Comparison of ENCODE assay signal across 9 cellular contexts in genomic region chr17:42743595-42744282, GRCh38. TPM values are rescaled to one million over a fixed set of nuclear protein-coding genes. Genes with fewer than 3 reads are reported as not detected.
DNase-seq lines count a peak whose midpoint lies in the region; ATAC-seq, FAIRE-seq and TF ChIP-seq lines count a peak whose summit lies in the region.
"Had no signal": no experiment of that assay in that cellular context is flagged by ENCODE, and none has a peak within 500 bp of the region (broad histone marks: within the 10 kb centered on the region; RNA-seq: fewer than 3 reads in every experiment).

No MANE protein-coding gene starts in this region.

- no peak for ATAC-seq in GM21717 (IDR thresholded peaks at IDR 0.05; ENCODE audit: unreplicated experiment)

- H3K27ac ChIP-seq in SJCRH30 = peak overlapping the region; percentile 55; the same call in 1 of the 2 replicates
- peak overlapping the region; percentile 82 to 97 (median 92) for H3K27ac ChIP-seq in esophagus muscularis mucosa (replicated peaks in 1 of 4)
- peak overlapping the region; percentile 92 for H3K27ac ChIP-seq in rectal smooth muscle tissue (ENCODE audit: low read depth, low read length)

- H3K4me1 ChIP-seq in SJCRH30 (peaks cover 4% of the 10 kb centered on the region; the same call in 1 of the 2 replicates), esophagus muscularis mucosa (peaks cover 31 to 49% (median 42%) of the 10 kb centered on the region in 4 donors), rectal smooth muscle tissue (ENCODE audit: control insufficient read depth, insufficient read depth, low read length) (peaks cover 6% of the 10 kb centered on the region)

- peak in 1 of 3 experiments; percentile 25 for TF ChIP-seq CTCF in esophagus muscularis mucosa (IDR thresholded peaks at IDR 0.05)

- no peak for TF ChIP-seq EP300 in esophagus muscularis mucosa (IDR thresholded peaks at IDR 0.05)

- H3K9ac ChIP-seq in rectal smooth muscle tissue (ENCODE audit: low read length) = no peak overlapping the region

- no peak for TF ChIP-seq POLR2A in esophagus muscularis mucosa (IDR thresholded peaks at IDR 0.05; ENCODE audit: low read depth)
- TF ChIP-seq POLR2A in H54 (IDR thresholded peaks at IDR 0.05; ENCODE audit: low read depth, low read length) = no peak

- FAIRE-seq in H54 (lab: Jason Lieb, UNC) = no peak
- FAIRE-seq: A204.1 had no signal

- H3K36me3 ChIP-seq in SJCRH30 (no peaks in the 10 kb centered on the region), esophagus muscularis mucosa (peaks cover 0 to 11% (median 0%) of the 10 kb centered on the region in 4 donors), rectal smooth muscle tissue (ENCODE audit: control insufficient read depth, insufficient read depth, low read length) (no peaks in the 10 kb centered on the region)

- 45% methylated on average over 10 of the region's 10 CpGs for WGBS in esophagus muscularis mucosa

- H3K4me3 ChIP-seq in SJCRH30 (peak overlapping the region; percentile 72), esophagus muscularis mucosa (peak overlapping the region; percentile 62 to 89 (median 82)), rectal smooth muscle tissue (ENCODE audit: low read length) (peak overlapping the region; percentile 88)

- no peaks in the 10 kb centered on the region for H3K27me3 ChIP-seq in SJCRH30
- H3K27me3 ChIP-seq in esophagus muscularis mucosa = no peaks in the 10 kb centered on the region
- H3K27me3 ChIP-seq in rectal smooth muscle tissue (ENCODE audit: control insufficient read depth, insufficient read depth, low read length) = no peaks in the 10 kb centered on the region

- H3K9me3 ChIP-seq in SJCRH30 (replicated peaks) = no peaks in the 10 kb centered on the region
- H3K9me3 ChIP-seq in esophagus muscularis mucosa = no peaks in the 10 kb centered on the region

- intact Hi-C loops in esophagus muscularis mucosa (cut with DNase I) = no loop called here

- DNase-seq in DMS53 (lab: John Stamatoyannopoulos, UW) (peak; percentile 59), DMS53 treated with DMSO at 0.1 percent for 48 hours (lab: John Stamatoyannopoulos, UW; ENCODE audit: unreplicated experiment) (no peak), SJCRH30 (no peak), esophagus muscularis mucosa (ENCODE audit: extremely low spot score) (no peak), H54 (ENCODE audit: insufficient read length, low spot score) (no peak)
- DNase-seq in stimulated activated CD4-positive, alpha-beta T cell treated with anti-CD3 and anti-CD28 coated beads, Interleukin-15, amount 100 ng/mL, for 24 hours = no peak

RNA-seq across cellular contexts. Expression of gene EZH1, which starts 1.1 kb away (rescaled TPM):
- 17.3 and 27.0 TPM in 2 replicates for total RNA-seq in SJCRH30 (2014; rRNA removed; shearing (Covaris generic))
- total RNA-seq in esophagus muscularis mucosa = 10 to 100 TPM; 40.6 to 68.2 (median 54.6) TPM

RNA-seq across cellular contexts. Expression of gene RAMP2, which starts 17.3 kb away (rescaled TPM):
- not detected in 2 replicates for total RNA-seq in SJCRH30 (2014; rRNA removed; shearing (Covaris generic))
- total RNA-seq in esophagus muscularis mucosa = 10 to 100 TPM; 19.5 to 45.2 (median 34.2) TPM

RNA-seq across cellular contexts. Expression of gene VPS25, which starts 29.5 kb away (rescaled TPM):
- total RNA-seq in SJCRH30 (2014; rRNA removed; shearing (Covaris generic)) = 71.0 and 79.3 TPM in 2 replicates
- 10 to 100 TPM; 34.5 to 43.9 (median 38.0) TPM for total RNA-seq in esophagus muscularis mucosa

RNA-seq across cellular contexts. Expression of gene WNK4, which starts 36.7 kb away (rescaled TPM):
- total RNA-seq in SJCRH30 (2014; rRNA removed; shearing (Covaris generic)) = 0.18 and 0.32 TPM in 2 replicates
- total RNA-seq in esophagus muscularis mucosa = 1 to 10 TPM in 3 of 4 donors, under 1 TPM in 1; 0.50 to 2.9 (median 2.1) TPM

RNA-seq across cellular contexts. Expression of gene COA3, which starts 54.8 kb away (rescaled TPM):
- total RNA-seq in SJCRH30 (2014; rRNA removed; shearing (Covaris generic)) = 105 and 107 TPM in 2 replicates
- total RNA-seq in esophagus muscularis mucosa = 10 to 100 TPM; 65.9 to 74.6 (median 68.3) TPM

Comparison
In these comparisons a context has a peak if more than half of its experiments do, and no peak if none do; other contexts are left out.
1. RNA of gene RAMP2, which starts 17.3 kb away (total RNA-seq): 19.5 to 45.2 TPM in esophagus muscularis mucosa; not detected in SJCRH30; every median in the first group is over 10 times any median in the second.
2. Peak in every context shown above with its lines, with median percentiles within 50 percentile points of each other: H3K27ac ChIP-seq and H3K4me3 ChIP-seq.